In genomic region chr1:66729130-66729922, GRCh38 we compare ENCODE assay signal across 10 cellular contexts. TPM values are rescaled to one million over a fixed set of nuclear protein-coding genes. Genes with fewer than 3 reads are reported as not detected.
DNase-seq lines count a peak whose midpoint lies in the region; ATAC-seq and TF ChIP-seq lines count a peak whose summit lies in the region.
"Had no signal": no experiment of that assay in that cellular context is flagged by ENCODE, and none has a peak within 500 bp of the region (broad histone marks: within the 10 kb centered on the region; RNA-seq: fewer than 3 reads in every experiment).

No MANE protein-coding gene starts in this region.

- TF ChIP-seq CTCF in CD14-positive monocyte (IDR thresholded peaks at IDR 0.05): no peak
- TF ChIP-seq CTCF in OCI-LY7 (conservative IDR thresholded peaks at IDR 0.05; ENCODE audit: low read length): no peak
- no peak for TF ChIP-seq CTCF in endothelial cell (IDR thresholded peaks at IDR 0.05; ENCODE audit: unreplicated experiment)
- TF ChIP-seq CTCF in transverse colon (IDR thresholded peaks at IDR 0.05): no peak

- H3K9me2 ChIP-seq in OCI-LY7 (ENCODE audit: insufficient read depth, low read length): no peaks in the 10 kb centered on the region

- no peak for TF ChIP-seq EP300 in transverse colon (IDR thresholded peaks at IDR 0.05; ENCODE audit: low read depth)

- DNase-seq in CD14-positive monocyte (ENCODE audit: low spot score): no peak
- DNase-seq in ELR (ENCODE audit: low read depth): peak; percentile 10
- no peak for DNase-seq in OCI-LY7 (ENCODE audit: low spot score)
- no peak for DNase-seq in endothelial cell (ENCODE audit: low spot score)
- no peak for DNase-seq in transverse colon
- no peak for DNase-seq in HuH-7 (ENCODE audit: low spot score)
- DNase-seq: hippocampal formation, SW 1271 had no signal

- H3K36me3 ChIP-seq in OCI-LY7 (ENCODE audit: insufficient read depth, low read length) (no peaks in the 10 kb centered on the region), transverse colon (no peaks in the 10 kb centered on the region)

- BruUV-seq in OCI-LY7 (replicated peaks; lab: Mats Ljungman, UMichigan): no TSS peak

- intact Hi-C loops in CD14-positive monocyte (cut with micrococcal nuclease): loop anchor here in 1 of 2 donors (10.0 kb wide), 1 partner anchor 165 kb away; no protein-coding TSS in a partner anchor
- intact Hi-C loops in OCI-LY7 (cut with micrococcal nuclease; ENCODE audit: unreplicated experiment): loop anchor here (5.0 kb wide), 1 partner anchor 477 kb away; no protein-coding TSS in a partner anchor
- intact Hi-C loops in transverse colon (cut with DNase I; ENCODE audit: low total_unique reads): no loop called here

- H3K27me3 Mint-ChIP-seq in CD14-positive monocyte (ENCODE audit: low read depth in 3 of 3) (peaks cover 0 to 2% (median 2%) of the 10 kb centered on the region in 3 donors), endothelial cell (ENCODE audit: unreplicated experiment) (no peaks in the 10 kb centered on the region)

- TF ChIP-seq POLR2A in transverse colon (IDR thresholded peaks at IDR 0.05): no peak

- no peaks in the 10 kb centered on the region for H3K36me3 Mint-ChIP-seq in CD14-positive monocyte
- no peaks in the 10 kb centered on the region for H3K36me3 Mint-ChIP-seq in endothelial cell (ENCODE audit: low read depth, unreplicated experiment)

- peak overlapping the region; percentile 53; the same call in 1 of the 2 replicates for H2AFZ ChIP-seq in OCI-LY7 (ENCODE audit: low read length)

- H3K4me2 ChIP-seq in OCI-LY7 (ENCODE audit: low read length): no peak overlapping the region; the same call in 1 of the 2 replicates

- H3K4me3 Mint-ChIP-seq in CD14-positive monocyte: no peak overlapping the region
- no peak overlapping the region for H3K4me3 Mint-ChIP-seq in endothelial cell (ENCODE audit: unreplicated experiment)
- H3K4me3 Mint-ChIP-seq: activated T-helper 1 cell treated with anti-CD3 and anti-CD28 coated beads, Interleukin-12 subunit alpha, Interleukin-12 subunit beta, Interleukin-2, Interleukin-4 antibody, amounts not matched to agents 30 ng/mL and 10 ng/mL and 1 ng/mL, durations not matched to agents 14 hours and 24 hours and 36 hours had no signal

- CTCF ChIA-PET in OCI-LY7 (lab: Charles Lee; ENCODE audit: unreplicated experiment): no interaction called here

- H3K9me3 ChIP-seq in OCI-LY7 (ENCODE audit: low read length) (no peaks in the 10 kb centered on the region), transverse colon (no peaks in the 10 kb centered on the region)

- WGBS in transverse colon (ENCODE audit: low coverage in 1 of 2), 2 donors: 67 to 87% methylated on average over 3 to 9 of the region's 9 CpGs

- in situ Hi-C loops in transverse colon (cut with MboI; ENCODE audit: low pct_ligation_motif_present in 1 of 4, low pct_unique_long_range_greater_than_20kb in 1 of 4, low sequenced_read_pairs in 3 of 4): loop anchor here in 2 of 4 donors (25.0 kb wide), 2 partner anchors 467 to 492 kb away; no protein-coding TSS in a partner anchor

- H3K4me3 ChIP-seq in OCI-LY7 (ENCODE audit: low read depth, low read length, poor library complexity, severe bottlenecking) (no peak overlapping the region), transverse colon (no peak overlapping the region)

- H3K9me3 Mint-ChIP-seq in CD14-positive monocyte: no peaks in the 10 kb centered on the region
- H3K9me3 Mint-ChIP-seq in endothelial cell (ENCODE audit: unreplicated experiment): no peaks in the 10 kb centered on the region
- H3K9me3 Mint-ChIP-seq: activated T-helper 1 cell treated with anti-CD3 and anti-CD28 coated beads, Interleukin-12 subunit alpha, Interleukin-12 subunit beta, Interleukin-2, Interleukin-4 antibody, amounts not matched to agents 30 ng/mL and 10 ng/mL and 1 ng/mL, durations not matched to agents 14 hours and 24 hours and 36 hours had no signal

- H3K4me1 Mint-ChIP-seq in CD14-positive monocyte: peaks cover 30% of the 10 kb centered on the region
- H3K4me1 Mint-ChIP-seq in endothelial cell (ENCODE audit: unreplicated experiment): peaks cover 16% of the 10 kb centered on the region

- no peaks in the 10 kb centered on the region for H3K79me2 ChIP-seq in OCI-LY7 (ENCODE audit: insufficient read depth, low read depth, low read length)

- H4K20me1 ChIP-seq in OCI-LY7 (ENCODE audit: insufficient read depth, low read length): no peaks in the 10 kb centered on the region

- POLR2A ChIA-PET in OCI-LY7 (lab: Charles Lee): interaction anchor here (1.4 kb wide), 2 partner anchors 10 kb away, joined by 4 to 5 read pairs; no protein-coding TSS in a partner anchor

- H3K4me1 ChIP-seq in OCI-LY7 (ENCODE audit: insufficient read depth, low read length, poor library complexity, severe bottlenecking) (peaks cover 19% of the 10 kb centered on the region), transverse colon (peaks cover 0 to 6% (median 0%) of the 10 kb centered on the region in 4 donors)

- H3K27ac Mint-ChIP-seq in CD14-positive monocyte (peak overlapping the region in 4 of 7 donors; percentile 26 to 51 (median 30)), endothelial cell (ENCODE audit: unreplicated experiment) (peak overlapping the region; percentile 70)
- H3K27ac Mint-ChIP-seq: activated T-helper 1 cell treated with anti-CD3 and anti-CD28 coated beads, Interleukin-12 subunit alpha, Interleukin-12 subunit beta, Interleukin-2, Interleukin-4 antibody, amounts not matched to agents 30 ng/mL and 10 ng/mL and 1 ng/mL, durations not matched to agents 14 hours and 24 hours and 36 hours had no signal

- H3K27ac ChIP-seq in OCI-LY7 (ENCODE audit: low read depth, low read length, poor library complexity, severe bottlenecking) (no peak overlapping the region), transverse colon (no peak overlapping the region)

- no peaks in the 10 kb centered on the region for H3K27me3 ChIP-seq in transverse colon

- no peak for ATAC-seq in GM19397 (IDR thresholded peaks at IDR 0.05; ENCODE audit: unreplicated experiment)

RNA-seq across cellular contexts. Expression of gene DYNLT5, which starts 22.9 kb away (rescaled TPM):
- under 1 TPM; 0.28 to 0.54 TPM for polyA plus RNA-seq in CD14-positive monocyte
- 0.59 and 0.66 TPM in 2 replicates for total RNA-seq in OCI-LY7 (2014; rRNA removed; shearing (Covaris generic))
- 0.30 TPM in 1 of 2 replicates, not detected in the other for total RNA-seq in OCI-LY7 (2022)
- 57.9 TPM for total RNA-seq in endothelial cell (ENCODE audit: unreplicated experiment)
- under 1 TPM in 2 of 4 donors, not detected in 2; 0.48 to 0.96 TPM for total RNA-seq in transverse colon
- total RNA-seq: activated T-helper 1 cell treated with anti-CD3 and anti-CD28 coated beads, Interleukin-12 subunit alpha, Interleukin-12 subunit beta, Interleukin-2, Interleukin-4 antibody, amounts not matched to agents 30 ng/mL and 10 ng/mL and 1 ng/mL, durations not matched to agents 14 hours and 24 hours and 36 hours had no signal

Comparison
In these comparisons a context has a peak if more than half of its experiments do, and no peak if none do; other contexts are left out.
1. RNA of gene DYNLT5, which starts 22.9 kb away (total RNA-seq): 57.9 TPM in endothelial cell (single experiment); 0.30 to 0.66 TPM in OCI-LY7 and 0.48 to 0.96 TPM in transverse colon; every median in the first group is over 10 times any median in the second.